ENCODE assay signal across 10 cellular contexts in the genomic region with DNA sequence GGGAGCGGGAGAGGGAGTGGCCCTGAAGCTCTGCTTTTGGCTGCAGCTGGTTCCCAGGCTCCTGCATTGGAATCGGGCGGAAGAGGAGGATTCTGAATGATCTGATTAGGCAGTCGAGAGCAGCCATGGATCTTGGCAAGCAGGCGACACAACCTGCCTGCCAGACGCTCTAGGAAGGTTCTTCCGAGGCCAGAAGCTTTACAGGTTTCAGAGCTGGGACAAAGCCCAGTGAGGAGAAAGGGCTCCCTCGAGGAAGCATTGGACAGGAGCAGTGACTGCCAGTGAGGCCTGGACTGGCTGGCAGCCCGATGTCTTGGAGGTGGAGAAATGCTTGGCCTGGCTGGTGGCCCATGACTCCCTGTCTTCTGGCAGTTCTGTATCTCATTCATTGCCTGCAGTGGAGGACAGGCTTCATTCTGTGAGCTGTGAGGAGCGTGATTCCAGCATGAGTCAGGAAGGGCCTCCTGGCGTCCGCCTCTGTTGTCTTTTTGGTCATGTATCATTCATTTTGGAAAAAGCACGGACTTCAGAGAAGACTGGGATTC.
DNase-seq lines count a peak whose midpoint lies in the region; ATAC-seq, FAIRE-seq and TF ChIP-seq lines count a peak whose summit lies in the region.
"Had no signal": no experiment of that assay in that cellular context is flagged by ENCODE, and none has a peak within 500 bp of the region (broad histone marks: within the 10 kb centered on the region; RNA-seq: fewer than 3 reads in every experiment).

No MANE protein-coding gene starts in this region.

- no peaks in the 10 kb centered on the region for H3K27me3 Mint-ChIP-seq in activated naive CD8-positive, alpha-beta T cell treated with anti-CD3 and anti-CD28 coated beads, Interleukin-2, amount 50 U/mL, for 24 hours
- H3K27me3 Mint-ChIP-seq: dendritic cell treated with granulocyte-macrophage colony-stimulating factor and Interleukin-4, amounts not matched to agents 40 ng/mL and 50 ng/mL, for 4 days had no signal

- H3K27ac Mint-ChIP-seq in activated naive CD8-positive, alpha-beta T cell treated with anti-CD3 and anti-CD28 coated beads, Interleukin-2, amount 50 U/mL, for 24 hours: no peak overlapping the region
- H3K27ac Mint-ChIP-seq: dendritic cell treated with granulocyte-macrophage colony-stimulating factor and Interleukin-4, amounts not matched to agents 40 ng/mL and 50 ng/mL, for 4 days had no signal

- peak in 3 of 4 donors; percentile 30 to 69 (median 55) for ATAC-seq in pancreas
- ATAC-seq in activated naive CD8-positive, alpha-beta T cell treated with anti-CD3 and anti-CD28 coated beads, Interleukin-2, amount 50 U/mL, for 24 hours: no peak

- H3K27ac ChIP-seq in pancreas: no peak overlapping the region

- DNase-seq in AG20443 (ENCODE audit: low spot score) (peak; percentile 91), RPMI7951 (ENCODE audit: low read depth) (peak; percentile 98), fibroblast of the conjunctiva (ENCODE audit: low read depth) (peak; percentile 92), pancreas (no peak), NCI-H146 treated with DMSO at 0.1 percent for 48 hours (lab: John Stamatoyannopoulos, UW; ENCODE audit: unreplicated experiment) (no peak), NCI-H1105 treated with DMSO at 0.1 percent for 48 hours (lab: John Stamatoyannopoulos, UW) (no peak)
- DNase-seq in activated naive CD8-positive, alpha-beta T cell treated with anti-CD3 and anti-CD28 coated beads, Interleukin-2, amount 50 U/mL, for 24 hours: no peak
- no peak for DNase-seq in central memory CD4-positive, alpha-beta T cell
- DNase-seq: SW 1271 had no signal

- H3K4me3 Mint-ChIP-seq in activated naive CD8-positive, alpha-beta T cell treated with anti-CD3 and anti-CD28 coated beads, Interleukin-2, amount 50 U/mL, for 24 hours: no peak overlapping the region
- H3K4me3 Mint-ChIP-seq: dendritic cell treated with granulocyte-macrophage colony-stimulating factor and Interleukin-4, amounts not matched to agents 40 ng/mL and 50 ng/mL, for 4 days had no signal

- H3K36me3 ChIP-seq in pancreas: no peaks in the 10 kb centered on the region

- intact Hi-C loops in pancreas (cut with DNase I): loop anchor here in 1 of 3 donors (10.0 kb wide), 1 partner anchor 131 kb away; no protein-coding TSS in a partner anchor

- 68 to 70% methylated on average over 13 of the region's 13 CpGs for WGBS in pancreas, 2 donors

- no peaks in the 10 kb centered on the region for H3K4me1 Mint-ChIP-seq in activated naive CD8-positive, alpha-beta T cell treated with anti-CD3 and anti-CD28 coated beads, Interleukin-2, amount 50 U/mL, for 24 hours

- H3K36me3 Mint-ChIP-seq in activated naive CD8-positive, alpha-beta T cell treated with anti-CD3 and anti-CD28 coated beads, Interleukin-2, amount 50 U/mL, for 24 hours (ENCODE audit: low read depth): no peaks in the 10 kb centered on the region

- FAIRE-seq in pancreas (lab: Jason Lieb, UNC): no peak

- no peak overlapping the region for H3K4me3 ChIP-seq in pancreas

- no peaks in the 10 kb centered on the region for H3K9me3 ChIP-seq in pancreas

- no peaks in the 10 kb centered on the region for H3K4me1 ChIP-seq in pancreas

- TF ChIP-seq CTCF in pancreas (IDR thresholded peaks at IDR 0.05): no peak

- no peaks in the 10 kb centered on the region for H3K27me3 ChIP-seq in pancreas

- H3K9me3 Mint-ChIP-seq in activated naive CD8-positive, alpha-beta T cell treated with anti-CD3 and anti-CD28 coated beads, Interleukin-2, amount 50 U/mL, for 24 hours: no peaks in the 10 kb centered on the region
- H3K9me3 Mint-ChIP-seq: dendritic cell treated with granulocyte-macrophage colony-stimulating factor and Interleukin-4, amounts not matched to agents 40 ng/mL and 50 ng/mL, for 4 days had no signal

Comparison
In these comparisons a context has a peak if more than half of its experiments do, and no peak if none do; other contexts are left out.
1. DNase-seq: peak in AG20443 (single experiment), RPMI7951 (single experiment) and fibroblast of the conjunctiva (single experiment); none in pancreas (0 of 6), NCI-H146 treated with DMSO at 0.1 percent for 48 hours (single experiment), NCI-H1105 treated with DMSO at 0.1 percent for 48 hours (single experiment), activated naive CD8-positive, alpha-beta T cell treated with anti-CD3 and anti-CD28 coated beads, Interleukin-2, amount 50 U/mL, for 24 hours (single experiment) and central memory CD4-positive, alpha-beta T cell (single experiment).